Comparison of ENCODE assay signal across 9 cellular contexts in the genomic region with DNA sequence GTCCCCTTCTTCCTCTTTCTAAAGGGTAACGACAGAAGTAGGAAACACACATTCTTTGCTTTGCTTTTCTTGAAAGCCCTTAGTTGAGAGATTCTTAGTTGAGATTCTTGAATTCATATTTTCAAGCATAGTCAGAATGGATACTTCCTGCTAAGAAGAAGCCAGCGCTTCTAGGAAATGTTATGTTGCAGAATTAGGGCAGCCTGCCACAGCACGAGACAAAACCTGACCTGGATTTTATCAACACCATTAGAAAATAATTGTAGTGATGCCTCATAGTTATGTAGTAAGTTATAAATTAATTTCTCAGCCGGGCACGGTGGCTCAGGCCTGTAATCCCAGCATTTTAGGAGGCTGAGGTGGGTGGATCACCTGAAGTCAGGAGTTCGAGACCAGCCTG. TPM values are rescaled to one million over a fixed set of nuclear protein-coding genes. Genes with fewer than 3 reads are reported as not detected.
A peak's percentile ranks its signal among the peaks of the same experiment; 100 is the strongest.
DNase-seq lines count a peak whose midpoint lies in the region; ATAC-seq, FAIRE-seq and TF ChIP-seq lines count a peak whose summit lies in the region.
"Had no signal": no experiment of that assay in that cellular context is flagged by ENCODE, and none has a peak within 500 bp of the region (broad histone marks: within the 10 kb centered on the region; RNA-seq: fewer than 3 reads in every experiment).

No MANE protein-coding gene starts in this region.

- H3K36me3 Mint-ChIP-seq in T-cell: no peaks in the 10 kb centered on the region

- no peaks in the 10 kb centered on the region for H3K36me3 ChIP-seq in prostate gland

- no peak for TF ChIP-seq CTCF in prostate gland (IDR thresholded peaks at IDR 0.05)

- H3K27ac ChIP-seq in prostate gland: no peak overlapping the region

- peaks cover 51 to 64% (median 52%) of the 10 kb centered on the region in 3 donors for H3K4me1 Mint-ChIP-seq in T-cell

- ATAC-seq in T-cell (replicated peaks in 1 of 4) (peak; percentile 56 to 75 (median 67)), GM21576 (IDR thresholded peaks at IDR 0.05; ENCODE audit: unreplicated experiment) (no peak)

- WGBS in prostate gland: 28% methylated on average over 6 of the region's 6 CpGs

- CTCF ChIA-PET in T-cell (lab: Charles Lee): interaction anchor here in 1 of 2 donors (1.2 kb wide), 1 partner anchor 48 kb away, joined by 3 read pairs; no protein-coding TSS in a partner anchor

- POLR2A ChIA-PET in T-cell (lab: Charles Lee): no interaction called here

- no peaks in the 10 kb centered on the region for H3K9me3 ChIP-seq in prostate gland

- H3K27ac Mint-ChIP-seq in T-cell: peak overlapping the region; percentile 96 to 98

- TF ChIP-seq POLR2A in prostate gland (IDR thresholded peaks at IDR 0.05): no peak

- DNase-seq in GM04503 (ENCODE audit: low read depth): peak; percentile 66
- peak in 12 of 34 experiments; percentile 4 to 20 (median 10) for DNase-seq in T-cell
- peak; percentile 6 for DNase-seq in prostate gland (ENCODE audit: low spot score)
- DNase-seq in midbrain (lab: John Stamatoyannopoulos, UW): no peak
- no peak for DNase-seq in effector CD8-positive, alpha-beta T cell (lab: John Stamatoyannopoulos, UW)
- no peak for DNase-seq in stimulated activated CD4-positive, alpha-beta T cell treated with anti-CD3 and anti-CD28 coated beads, Interleukin-4, amount 100 ng/mL, for 4 hours

- no peaks in the 10 kb centered on the region for H3K27me3 ChIP-seq in prostate gland (replicated peaks; ENCODE audit: insufficient read depth)

- peak overlapping the region in 2 of 3 donors; percentile 49 to 62 for H3K4me3 Mint-ChIP-seq in T-cell
- H3K4me3 Mint-ChIP-seq: central memory CD8-positive, alpha-beta T cell had no signal

- intact Hi-C loops in prostate gland (cut with DNase I): no loop called here

- H3K9me3 Mint-ChIP-seq in T-cell: no peaks in the 10 kb centered on the region
- H3K9me3 Mint-ChIP-seq: central memory CD8-positive, alpha-beta T cell had no signal

- H3K27me3 Mint-ChIP-seq in T-cell: no peaks in the 10 kb centered on the region
- H3K27me3 Mint-ChIP-seq: central memory CD8-positive, alpha-beta T cell had no signal

- FAIRE-seq in endometrium (lab: Jason Lieb, UNC): peak; percentile 12

- no peak overlapping the region for H3K4me3 ChIP-seq in prostate gland

- H3K4me1 ChIP-seq in prostate gland (replicated peaks): no peaks in the 10 kb centered on the region

RNA-seq across cellular contexts. Expression of a gene that starts 37.9 kb away (rescaled TPM):
- total RNA-seq in T-cell: 10 to 100 TPM; 47.1 to 65.6 (median 52.5) TPM
- total RNA-seq in prostate gland: 10 to 100 TPM; 17.9 to 43.2 TPM

Comparison
In these comparisons a context has a peak if more than half of its experiments do, and no peak if none do; other contexts are left out.
1. DNase-seq: peak in GM04503 (single experiment) and prostate gland (single experiment); none in midbrain (single experiment), effector CD8-positive, alpha-beta T cell (single experiment) and stimulated activated CD4-positive, alpha-beta T cell treated with anti-CD3 and anti-CD28 coated beads, Interleukin-4, amount 100 ng/mL, for 4 hours (0 of 2).